Comparison of ENCODE assay signal across 2 cellular contexts in the genomic region with DNA sequence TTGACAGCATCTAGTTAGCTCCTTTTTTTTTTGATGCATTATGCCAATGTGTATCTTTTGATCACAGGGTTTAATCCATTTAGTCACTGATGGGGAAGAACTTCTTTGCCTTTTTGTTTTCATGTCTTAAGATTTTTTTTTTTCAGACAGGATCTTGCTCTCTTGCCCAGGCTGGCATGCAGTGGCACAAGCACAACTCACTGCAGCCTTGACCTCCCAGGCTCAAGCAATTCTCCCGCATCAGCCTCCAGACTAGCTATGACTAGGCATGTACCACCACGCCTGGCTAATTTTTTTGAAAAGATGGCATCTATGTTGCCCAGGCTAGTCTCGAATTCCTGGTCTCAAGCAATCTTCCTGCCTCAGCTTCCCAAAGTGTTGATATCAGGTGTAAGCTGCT.
TF ChIP-seq lines count a peak whose summit lies in the region.

No MANE protein-coding gene starts in this region.

TF ChIP-seq in HepG2, 621 proteins besides CTCF, POLR2A, EP300 and RAD21:
- TF ChIP-seq ZNF121 (CRISPR knock-in tag; IDR thresholded peaks at IDR 0.05) (peak; percentile 59; the same call in 1 of the 2 replicates), GATAD1 (CRISPR knock-in tag; IDR thresholded peaks at IDR 0.05) (no peak), RBM22 (optimal IDR thresholded peaks at IDR 0.05; ENCODE audit: low read length) (peak; percentile 30)
TF ChIP-seq in HepG2: peak in this region for 2.

TF ChIP-seq in GM12878, 131 proteins besides CTCF, POLR2A, EP300 and RAD21:
- TF ChIP-seq SREBF1 (IDR thresholded peaks at IDR 0.05; ENCODE audit: low read length) (no peak), POLR2AphosphoS5 (IDR thresholded peaks at IDR 0.05; ENCODE audit: low read length) (peak; percentile 57; the same call in 1 of the 2 replicates)
